ENCODE assay signal across 8 cellular contexts in genomic region chr4:154982187-154983047, GRCh38.
DNase-seq lines count a peak whose midpoint lies in the region; ATAC-seq, FAIRE-seq and TF ChIP-seq lines count a peak whose summit lies in the region.

No MANE protein-coding gene starts in this region.

- H3K4me2 ChIP-seq in K562 (ENCODE audit: insufficient read depth, low read length), result no peak overlapping the region

- H3K9me1 ChIP-seq in K562 (ENCODE audit: control insufficient read depth, insufficient read depth, low read length), result no peaks in the 10 kb centered on the region

- ATAC-seq in HG03520 (IDR thresholded peaks at IDR 0.05; ENCODE audit: unreplicated experiment) (peak; percentile 41), K562 (peak; percentile 66; the same call in 2 of the 3 replicates)

- H3K4me3 ChIP-seq in K562, result no peak overlapping the region

- H3K9ac ChIP-seq in K562 (ENCODE audit: insufficient read depth in 1 of 2, low read depth in 2 of 2, low read length in 2 of 2), result no peak overlapping the region

- no peak overlapping the region for H2AFZ ChIP-seq in K562 (ENCODE audit: low read depth, low read length)

- no peaks in the 10 kb centered on the region for H4K20me1 ChIP-seq in K562 (replicated peaks; ENCODE audit: control insufficient read depth, insufficient read depth, low read length)

- intact Hi-C loops in K562 (cut with micrococcal nuclease), result no loop called here

- H3K79me2 ChIP-seq in K562 (ENCODE audit: control insufficient read depth, insufficient read depth, low read length), result no peaks in the 10 kb centered on the region

- no peak for TF ChIP-seq POLR2A in K562 (conservative IDR thresholded peaks at IDR 0.05)

- CTCF ChIA-PET in K562 (lab: Yijun Ruan, JAX; ENCODE audit: low intra/inter-chr PET ratio), result interaction anchor here (0.9 kb wide), 1 partner anchor 371 kb away, joined by 3 read pairs; no protein-coding TSS in a partner anchor

- H3K27ac ChIP-seq in K562 (ENCODE audit: extremely low read depth, low read depth, low read length), result no peak overlapping the region

- POLR2A ChIA-PET in K562 (lab: Yijun Ruan, JAX), result interaction anchor here (0.5 kb wide), 1 partner anchor 31 kb away, joined by 6 read pairs; no protein-coding TSS in a partner anchor

- H3K27me3 ChIP-seq in K562 (ENCODE audit: control insufficient read depth in 2 of 2, insufficient read depth in 2 of 2, low read length in 2 of 2), result no peaks in the 10 kb centered on the region

- peak; percentile 49 to 61 for TF ChIP-seq RAD21 in K562 (CRISPR knock-in tag; conservative IDR thresholded peaks at IDR 0.05 in 1 of 2, IDR thresholded peaks at IDR 0.05 in 1 of 2)

- no peaks in the 10 kb centered on the region for H3K36me3 ChIP-seq in K562 (ENCODE audit: control insufficient read depth, insufficient read depth, low read length)

- FAIRE-seq in K562 (lab: Jason Lieb, UNC), result no peak

- peak; percentile 9 to 48 (median 42); a peak in 3 of 6 replicates for TF ChIP-seq CTCF in K562 (IDR thresholded peaks at IDR 0.05 in 2 of 3, conservative IDR thresholded peaks at IDR 0.05 in 1 of 3; ENCODE audit: insufficient read depth in 2 of 3, low read depth in 1 of 3, low read length in 3 of 3)

- no TSS peak for BruUV-seq in K562 (replicated peaks; lab: Mats Ljungman, UMichigan)

- WGBS in K562 (ENCODE audit: insufficient coverage, low coverage, missing lambda C conversion rate), result under 1% methylated on average over 10 of the region's 10 CpGs

- DNase-seq in COLO829 (ENCODE audit: low spot score), result peak; percentile 80
- DNase-seq in GM19240 (ENCODE audit: insufficient read length, low spot score), result peak; percentile 25
- DNase-seq in RPMI7951 (ENCODE audit: low read depth), result peak; percentile 34
- peak; percentile 7 to 42 (median 14) for DNase-seq in K562 (ENCODE audit: extremely low read depth in 1 of 4, low spot score in 3 of 4)
- DNase-seq in iris pigment epithelial cell (ENCODE audit: low read depth), result peak; percentile 57
- peak; percentile 23 to 30 for DNase-seq in stimulated activated CD4-positive, alpha-beta T cell treated with anti-CD3 and anti-CD28 coated beads, Interleukin-2, amount 100 ng/mL, for 48 hours
- no peak for DNase-seq in cerebellum (ENCODE audit: low spot score)

- in situ Hi-C loops in K562 (cut with MboI), result no loop called here

- TF ChIP-seq EP300 in K562 (IDR thresholded peaks at IDR 0.05; ENCODE audit: low read length), result no peak

- no peaks in the 10 kb centered on the region for H3K4me1 ChIP-seq in K562 (replicated peaks in 1 of 2; ENCODE audit: control insufficient read depth in 2 of 2, insufficient read depth in 2 of 2, low read length in 2 of 2)

- no peaks in the 10 kb centered on the region for H3K9me3 ChIP-seq in K562 (replicated peaks; ENCODE audit: control insufficient read depth, insufficient read depth, low read depth, low read length)

TF ChIP-seq in K562, 482 proteins besides CTCF, POLR2A, EP300 and RAD21:
- TF ChIP-seq DEAF1 (CRISPR knock-in tag; IDR thresholded peaks at IDR 0.05) (0 out of 2 replicates have a peak, but pooled peaks have one; percentile 25), SRSF7 (optimal IDR thresholded peaks at IDR 0.05; ENCODE audit: low read depth, low read length) (no peak), SMC3 (conservative IDR thresholded peaks at IDR 0.05; ENCODE audit: insufficient read depth, low read depth, low read length) (peak; percentile 23; the same call in 1 of the 2 replicates)
TF ChIP-seq in K562: peak in this region for 2.
